In the genomic region with DNA sequence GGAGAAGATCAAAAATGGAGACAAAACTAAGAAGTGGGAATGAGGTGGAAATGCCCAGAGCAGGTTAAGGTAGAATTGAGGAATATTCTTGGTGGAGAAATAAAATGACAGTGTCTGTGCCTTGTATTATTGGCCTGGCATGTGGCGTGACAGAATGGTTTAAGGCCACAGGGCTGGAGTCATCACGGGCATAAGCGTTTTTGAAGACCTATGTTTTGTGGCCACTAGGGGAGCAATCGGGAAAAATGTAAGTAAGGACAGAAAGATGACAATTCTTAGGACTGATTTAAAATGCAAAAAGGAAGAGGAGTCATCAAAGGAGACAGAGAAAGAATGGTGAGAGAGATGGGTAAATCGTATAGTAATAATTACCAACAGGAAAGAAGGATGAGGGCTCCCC, we compare ENCODE assay signal across 10 cellular contexts.
A peak's percentile ranks its signal among the peaks of the same experiment; 100 is the strongest.
DNase-seq lines count a peak whose midpoint lies in the region; ATAC-seq and TF ChIP-seq lines count a peak whose summit lies in the region.
"Had no signal": no experiment of that assay in that cellular context is flagged by ENCODE, and none has a peak within 500 bp of the region (broad histone marks: within the 10 kb centered on the region; RNA-seq: fewer than 3 reads in every experiment).

No MANE protein-coding gene starts in this region.

- H3K36me3 ChIP-seq in BE2C (no peaks in the 10 kb centered on the region), SK-N-SH (replicated peaks in 1 of 2; ENCODE audit: control insufficient read depth in 1 of 2, insufficient read depth in 2 of 2, low read length in 1 of 2) (no peaks in the 10 kb centered on the region)

- H3K4me3 ChIP-seq in BE2C (ENCODE audit: low read depth, low read length) (no peak overlapping the region), SK-N-SH (ENCODE audit: low read depth in 2 of 2, low read length in 1 of 2) (no peak overlapping the region)

- H4K20me1 ChIP-seq in SK-N-SH (ENCODE audit: insufficient read depth): no peaks in the 10 kb centered on the region

- no peak overlapping the region for H3K4me2 ChIP-seq in SK-N-SH

- TF ChIP-seq EP300 in SK-N-SH (IDR thresholded peaks at IDR 0.05; ENCODE audit: borderline replicate concordance in 1 of 2, low read depth in 1 of 2, low read length in 1 of 2): no peak

- WGBS in SK-N-SH (ENCODE audit: low lambda C conversion rate): 49% methylated on average over 5 of the region's 5 CpGs

- POLR2A ChIA-PET in SK-N-SH (lab: Yijun Ruan, JAX): no interaction called here

- TF ChIP-seq CTCF in BE2C (IDR thresholded peaks at IDR 0.05; ENCODE audit: low read depth, low read length): peak; percentile 76
- peak; percentile 53 for TF ChIP-seq CTCF in SK-N-SH (IDR thresholded peaks at IDR 0.05)

- ATAC-seq in HG03139 (IDR thresholded peaks at IDR 0.05; ENCODE audit: unreplicated experiment) (no peak), GM18505 (IDR thresholded peaks at IDR 0.05; ENCODE audit: unreplicated experiment) (no peak)

- H3K27me3 ChIP-seq in BE2C (no peaks in the 10 kb centered on the region), SK-N-SH (ENCODE audit: insufficient read depth) (no peaks in the 10 kb centered on the region)

- no peak for TF ChIP-seq RAD21 in SK-N-SH (IDR thresholded peaks at IDR 0.05; ENCODE audit: low read length)

- no peaks in the 10 kb centered on the region for H3K79me2 ChIP-seq in SK-N-SH (ENCODE audit: insufficient read depth)

- H3F3A ChIP-seq in SK-N-SH (replicated peaks; ENCODE audit: insufficient read depth): no peaks in the 10 kb centered on the region

- no peak overlapping the region for H3K27ac ChIP-seq in SK-N-SH (ENCODE audit: low read depth in 2 of 2, low read length in 1 of 2)

- TF ChIP-seq POLR2A in GM18505 (IDR thresholded peaks at IDR 0.05; ENCODE audit: borderline replicate concordance, extremely low read depth, insufficient read depth, insufficient read length): no peak

- H3K4me1 ChIP-seq in BE2C: no peaks in the 10 kb centered on the region
- no peaks in the 10 kb centered on the region for H3K4me1 ChIP-seq in SK-N-SH (ENCODE audit: control insufficient read depth in 1 of 2, insufficient read depth in 2 of 2, low read depth in 1 of 2, low read length in 1 of 2)

- no peaks in the 10 kb centered on the region for H3K9me2 ChIP-seq in SK-N-SH

- CTCF ChIA-PET in SK-N-SH (lab: Yijun Ruan, JAX): interaction anchor here (0.6 to 1.7 kb wide), 3 partner anchors 13 to 1961 kb away, joined by 3 to 9 read pairs (median 5); no protein-coding TSS in a partner anchor

- H3K9me3 ChIP-seq in BE2C (no peaks in the 10 kb centered on the region), SK-N-SH (no peaks in the 10 kb centered on the region)

- DNase-seq in BE2C: peak; percentile 28
- DNase-seq in H4 (ENCODE audit: low spot score): peak; percentile 26
- DNase-seq in SK-N-SH: peak; percentile 12
- DNase-seq in iPS-NIHi11 (ENCODE audit: low spot score): peak; percentile 30
- DNase-seq in activated naive CD4-positive, alpha-beta T cell (lab: John Stamatoyannopoulos, UW): no peak
- DNase-seq in MV-4-11 (lab: John Stamatoyannopoulos, UW): no peak
- DNase-seq: cerebellar nuclear complex; stimulated activated CD4-positive, alpha-beta T cell treated with anti-CD3 and anti-CD28 coated beads, Interleukin-2, amount 100 ng/mL, for 48 hours had no signal

- H3K9ac ChIP-seq in SK-N-SH: no peak overlapping the region

- no peak overlapping the region for H2AFZ ChIP-seq in SK-N-SH (ENCODE audit: low read depth)

TF ChIP-seq in SK-N-SH, 30 proteins besides CTCF, POLR2A, EP300 and RAD21:
- TF ChIP-seq, protein P1, sequence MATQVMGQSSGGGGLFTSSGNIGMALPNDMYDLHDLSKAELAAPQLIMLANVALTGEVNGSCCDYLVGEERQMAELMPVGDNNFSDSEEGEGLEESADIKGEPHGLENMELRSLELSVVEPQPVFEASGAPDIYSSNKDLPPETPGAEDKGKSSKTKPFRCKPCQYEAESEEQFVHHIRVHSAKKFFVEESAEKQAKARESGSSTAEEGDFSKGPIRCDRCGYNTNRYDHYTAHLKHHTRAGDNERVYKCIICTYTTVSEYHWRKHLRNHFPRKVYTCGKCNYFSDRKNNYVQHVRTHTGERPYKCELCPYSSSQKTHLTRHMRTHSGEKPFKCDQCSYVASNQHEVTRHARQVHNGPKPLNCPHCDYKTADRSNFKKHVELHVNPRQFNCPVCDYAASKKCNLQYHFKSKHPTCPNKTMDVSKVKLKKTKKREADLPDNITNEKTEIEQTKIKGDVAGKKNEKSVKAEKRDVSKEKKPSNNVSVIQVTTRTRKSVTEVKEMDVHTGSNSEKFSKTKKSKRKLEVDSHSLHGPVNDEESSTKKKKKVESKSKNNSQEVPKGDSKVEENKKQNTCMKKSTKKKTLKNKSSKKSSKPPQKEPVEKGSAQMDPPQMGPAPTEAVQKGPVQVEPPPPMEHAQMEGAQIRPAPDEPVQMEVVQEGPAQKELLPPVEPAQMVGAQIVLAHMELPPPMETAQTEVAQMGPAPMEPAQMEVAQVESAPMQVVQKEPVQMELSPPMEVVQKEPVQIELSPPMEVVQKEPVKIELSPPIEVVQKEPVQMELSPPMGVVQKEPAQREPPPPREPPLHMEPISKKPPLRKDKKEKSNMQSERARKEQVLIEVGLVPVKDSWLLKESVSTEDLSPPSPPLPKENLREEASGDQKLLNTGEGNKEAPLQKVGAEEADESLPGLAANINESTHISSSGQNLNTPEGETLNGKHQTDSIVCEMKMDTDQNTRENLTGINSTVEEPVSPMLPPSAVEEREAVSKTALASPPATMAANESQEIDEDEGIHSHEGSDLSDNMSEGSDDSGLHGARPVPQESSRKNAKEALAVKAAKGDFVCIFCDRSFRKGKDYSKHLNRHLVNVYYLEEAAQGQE (IDR thresholded peaks at IDR 0.05; ENCODE audit: low read depth, low read length): no peak
- TF ChIP-seq RXRA (IDR thresholded peaks at IDR 0.05; ENCODE audit: borderline replicate concordance, low read depth) (no peak), ELF1 (IDR thresholded peaks at IDR 0.05) (no peak), YY1 (IDR thresholded peaks at IDR 0.05; ENCODE audit: low read depth) (no peak)
TF ChIP-seq in SK-N-SH: peak in this region for 0.

Comparison
In these comparisons a context has a peak if more than half of its experiments do, and no peak if none do; other contexts are left out.
1. DNase-seq: peak in BE2C (single experiment), H4 (single experiment), SK-N-SH (single experiment) and iPS-NIHi11 (single experiment); none in activated naive CD4-positive, alpha-beta T cell (0 of 4) and MV-4-11 (single experiment).